In genomic region chr2:64522843-64523428, GRCh38 we compare ENCODE assay signal across 8 cellular contexts. TPM values are rescaled to one million over a fixed set of nuclear protein-coding genes. Genes with fewer than 3 reads are reported as not detected.
DNase-seq lines count a peak whose midpoint lies in the region; ATAC-seq, FAIRE-seq and TF ChIP-seq lines count a peak whose summit lies in the region.

No MANE protein-coding gene starts in this region.

- H3F3A ChIP-seq in neural progenitor cell (ENCODE audit: low read depth): peaks cover 12% of the 10 kb centered on the region

- H3K36me3 ChIP-seq in KOPT-K1 (ENCODE audit: insufficient read depth, low read length) (no peaks in the 10 kb centered on the region), fibroblast of lung (ENCODE audit: control insufficient read depth, insufficient read depth, low read length) (no peaks in the 10 kb centered on the region), neural progenitor cell (no peaks in the 10 kb centered on the region), stomach smooth muscle (ENCODE audit: control insufficient read depth in 2 of 2, insufficient read depth in 2 of 2, low read length in 2 of 2) (no peaks in the 10 kb centered on the region)

- H3K9me3 Mint-ChIP-seq in Calu3 (ENCODE audit: low read depth, unreplicated experiment): no peaks in the 10 kb centered on the region
- no peaks in the 10 kb centered on the region for H3K9me3 Mint-ChIP-seq in neural progenitor cell

- H3K4me3 Mint-ChIP-seq in Calu3 (ENCODE audit: low read depth, unreplicated experiment): peak overlapping the region; percentile 97
- H3K4me3 Mint-ChIP-seq in neural progenitor cell: peak overlapping the region; percentile 97

- H3K9me3 ChIP-seq in KOPT-K1 (ENCODE audit: insufficient read depth, low read length, poor library complexity, severe bottlenecking): no peaks in the 10 kb centered on the region
- H3K9me3 ChIP-seq in fibroblast of lung (ENCODE audit: control insufficient read depth, insufficient read depth, low read depth, low read length): no peaks in the 10 kb centered on the region
- no peaks in the 10 kb centered on the region for H3K9me3 ChIP-seq in neural progenitor cell (ENCODE audit: low read depth)
- H3K9me3 ChIP-seq in stomach smooth muscle (ENCODE audit: control insufficient read depth in 2 of 2, low read length in 2 of 2): no peaks in the 10 kb centered on the region

- no peaks in the 10 kb centered on the region for H4K20me1 ChIP-seq in fibroblast of lung (ENCODE audit: control insufficient read depth, extremely low read depth, insufficient read depth, low read length)
- H4K20me1 ChIP-seq in neural progenitor cell (ENCODE audit: low read depth): peaks cover 32% of the 10 kb centered on the region

- H3K27ac ChIP-seq in KOPT-K1 (ENCODE audit: low read depth, low read length, poor library complexity, severe bottlenecking) (peak overlapping the region; percentile 80), fibroblast of lung (ENCODE audit: insufficient read depth, low read length) (no peak overlapping the region), neural progenitor cell (no peak overlapping the region), stomach smooth muscle (ENCODE audit: low read length) (no peak overlapping the region)

- H3K4me2 ChIP-seq in fibroblast of lung (ENCODE audit: extremely low read depth, insufficient read depth, low read length) (peak overlapping the region; percentile 92), neural progenitor cell (peak overlapping the region; percentile 94)

- H3K4me1 ChIP-seq in fibroblast of lung (ENCODE audit: control insufficient read depth, extremely low read depth, insufficient read depth, low read length) (no peaks in the 10 kb centered on the region), neural progenitor cell (peaks cover 10% of the 10 kb centered on the region), stomach smooth muscle (ENCODE audit: control insufficient read depth, insufficient read depth, low read length) (peaks cover 11% of the 10 kb centered on the region)

- H3K4me3 ChIP-seq in fibroblast of lung (replicated peaks in 1 of 4; ENCODE audit: control extremely low read depth in 1 of 4, insufficient read depth in 1 of 4, low read depth in 3 of 4, low read length in 4 of 4) (peak overlapping the region; percentile 52 to 97 (median 83)), neural progenitor cell (peak overlapping the region; percentile 93), stomach smooth muscle (ENCODE audit: low read length in 2 of 2) (peak overlapping the region; percentile 74 to 76)

- TF ChIP-seq CTCF in Calu3 (IDR thresholded peaks at IDR 0.05; ENCODE audit: unreplicated experiment): peak; percentile 64
- peak; percentile 84 to 85 for TF ChIP-seq CTCF in fibroblast of lung (conservative IDR thresholded peaks at IDR 0.05 in 1 of 2, IDR thresholded peaks at IDR 0.05 in 1 of 2; ENCODE audit: low read depth in 1 of 2, low read length in 2 of 2)
- peak; percentile 93 for TF ChIP-seq CTCF in neural progenitor cell (IDR thresholded peaks at IDR 0.05)

- H2AFZ ChIP-seq in fibroblast of lung (ENCODE audit: low read length): peak overlapping the region; percentile 78
- H2AFZ ChIP-seq in neural progenitor cell (replicated peaks): peak overlapping the region; percentile 98

- H3K27me3 ChIP-seq in fibroblast of lung (ENCODE audit: control insufficient read depth, insufficient read depth, low read length) (no peaks in the 10 kb centered on the region), neural progenitor cell (peaks cover 9% of the 10 kb centered on the region), stomach smooth muscle (ENCODE audit: control insufficient read depth in 1 of 2, insufficient read depth in 2 of 2, low read length in 2 of 2) (no peaks in the 10 kb centered on the region)

- no peak overlapping the region for H3K9ac ChIP-seq in fibroblast of lung (ENCODE audit: insufficient read depth, low read length)
- H3K9ac ChIP-seq in neural progenitor cell: no peak overlapping the region
- peak overlapping the region; percentile 37 to 70 for H3K9ac ChIP-seq in stomach smooth muscle (ENCODE audit: low read length in 2 of 2)

- no TSS peak for BruUV-seq in Calu3 (replicated peaks; lab: Mats Ljungman, UMichigan)

- H3K4me1 Mint-ChIP-seq in Calu3 (ENCODE audit: low read depth, unreplicated experiment): peaks cover 7% of the 10 kb centered on the region
- peaks cover 27% of the 10 kb centered on the region for H3K4me1 Mint-ChIP-seq in neural progenitor cell

- H3K27me3 Mint-ChIP-seq in Calu3 (ENCODE audit: unreplicated experiment): no peaks in the 10 kb centered on the region
- H3K27me3 Mint-ChIP-seq in neural progenitor cell (ENCODE audit: insufficient read depth, low read depth): peaks cover 7% of the 10 kb centered on the region

- intact Hi-C loops in Calu3 (cut with micrococcal nuclease; ENCODE audit: unreplicated experiment): loop anchor here (1.0 to 10.0 kb wide), 3 partner anchors 39 to 702 kb away; partner anchors contain the start of gene ACTR2

- H3K27ac Mint-ChIP-seq in Calu3 (ENCODE audit: unreplicated experiment): peak overlapping the region; percentile 33
- H3K27ac Mint-ChIP-seq in neural progenitor cell: peak overlapping the region; percentile 84

- ATAC-seq in GM21825 (IDR thresholded peaks at IDR 0.05; ENCODE audit: unreplicated experiment): no peak

- H3K36me3 Mint-ChIP-seq in Calu3 (ENCODE audit: insufficient read depth, unreplicated experiment) (peaks cover 31% of the 10 kb centered on the region), neural progenitor cell (no peaks in the 10 kb centered on the region)

- CTCF ChIA-PET in Calu3 (lab: Charles Lee): interaction anchor here (0.6 to 2.4 kb wide), 12 partner anchors 10 to 350 kb away, joined by 3 to 15 read pairs (median 4); no protein-coding TSS in a partner anchor

- peak; percentile 85 for FAIRE-seq in RCC 7860 (lab: Jason Lieb, UNC)

- DNase-seq in Calu3 (peak; percentile 75), RCC 7860 (ENCODE audit: low spot score) (peak; percentile 58), activated T-helper 1 cell treated with Interleukin-2 at 50 U/mL for 16 hours (ENCODE audit: low read depth) (peak; percentile 43), fibroblast of lung (ENCODE audit: low read depth in 2 of 2) (peak; percentile 76 to 91), neural progenitor cell (ENCODE audit: low spot score) (peak; percentile 76)

- H3K79me2 ChIP-seq in fibroblast of lung (ENCODE audit: control insufficient read depth, insufficient read depth, low read length): peaks cover 25% of the 10 kb centered on the region
- peaks cover 36% of the 10 kb centered on the region for H3K79me2 ChIP-seq in neural progenitor cell (ENCODE audit: low read depth)

RNA-seq across cellular contexts. Expression of gene AFTPH, which starts 1.2 kb away (rescaled TPM):
- total RNA-seq in Calu3 (2022) (42.2 and 47.1 TPM in 2 replicates), fibroblast of lung (38.0 and 43.3 TPM in 2 replicates), neural progenitor cell (ENCODE audit: low replicate concordance) (26.3 and 32.2 TPM in 2 replicates)
- 13.7 and 15.8 TPM in 2 replicates for polyA plus RNA-seq in fibroblast of lung
- 8.3 and 11.3 TPM in 2 replicates for polyA plus RNA-seq in fibroblast of lung (2012)
- 4.0 and 4.3 TPM in 2 replicates for polyA minus RNA-seq in fibroblast of lung (ENCODE audit: low replicate concordance)

Comparison
In these comparisons a context has a peak if more than half of its experiments do, and no peak if none do; other contexts are left out.
1. H3K9ac ChIP-seq: peak in stomach smooth muscle (2 of 2); none in fibroblast of lung (single experiment) and neural progenitor cell (single experiment).
2. Peak in every context shown above with its lines, with median percentiles within 50 percentile points of each other: DNase-seq, CTCF ChIP-seq and H3K4me3 ChIP-seq.